Comparison of ENCODE assay signal across 9 cellular contexts in genomic region chr1:23436520-23437354, GRCh38. TPM values are rescaled to one million over a fixed set of nuclear protein-coding genes. Genes with fewer than 3 reads are reported as not detected.
A peak's percentile ranks its signal among the peaks of the same experiment; 100 is the strongest.
DNase-seq lines count a peak whose midpoint lies in the region; TF ChIP-seq lines count a peak whose summit lies in the region.
"Had no signal": no experiment of that assay in that cellular context is flagged by ENCODE, and none has a peak within 500 bp of the region (broad histone marks: within the 10 kb centered on the region; RNA-seq: fewer than 3 reads in every experiment).

No MANE protein-coding gene starts in this region.

- CTCF ChIA-PET in activated naive CD4-positive, alpha-beta T cell treated with anti-CD3 and anti-CD28 coated beads for 36 hours (lab: Charles Lee), result interaction anchor here (0.7 kb wide), 1 partner anchor 61 kb away, joined by 4 read pairs; no protein-coding TSS in a partner anchor

- H3K4me1 Mint-ChIP-seq in activated naive CD4-positive, alpha-beta T cell treated with anti-CD3 and anti-CD28 coated beads for 36 hours (ENCODE audit: low read depth), result no peaks in the 10 kb centered on the region
- H3K4me1 Mint-ChIP-seq in osteocyte (ENCODE audit: unreplicated experiment), result no peaks in the 10 kb centered on the region

- H3K9me3 Mint-ChIP-seq in activated naive CD4-positive, alpha-beta T cell treated with anti-CD3 and anti-CD28 coated beads for 36 hours, result no peaks in the 10 kb centered on the region
- no peaks in the 10 kb centered on the region for H3K9me3 Mint-ChIP-seq in osteocyte (ENCODE audit: unreplicated experiment)

- intact Hi-C loops in activated naive CD4-positive, alpha-beta T cell treated with anti-CD3 and anti-CD28 coated beads for 36 hours (cut with micrococcal nuclease), result no loop called here

- no peak for TF ChIP-seq CTCF in tibial nerve (IDR thresholded peaks at IDR 0.05)
- no peak for TF ChIP-seq CTCF in osteocyte (IDR thresholded peaks at IDR 0.05)

- H3K27me3 ChIP-seq in tibial nerve, result no peaks in the 10 kb centered on the region

- TF ChIP-seq EP300 in tibial nerve (IDR thresholded peaks at IDR 0.05), result no peak

- WGBS in tibial nerve, 2 donors, result 65 to 68% methylated on average over 30 to 31 of the region's 49 CpGs

- DNase-seq in activated effector memory CD4-positive, alpha-beta T cell treated with anti-CD3 and anti-CD28 coated beads, Interleukin-2, amount 50 U/mL, for 16 hours, result peak; percentile 71
- no peak for DNase-seq in activated effector memory CD4-positive, alpha-beta T cell treated with Interleukin-2 at 50 U/mL for 16 hours
- peak; percentile 18 for DNase-seq in activated naive CD4-positive, alpha-beta T cell treated with anti-CD3 and anti-CD28 coated beads for 36 hours
- DNase-seq in left kidney (ENCODE audit: low read depth, low spot score) (peak; percentile 77), tibial nerve (ENCODE audit: low spot score in 2 of 2) (no peak), osteocyte (ENCODE audit: extremely low spot score, unreplicated experiment) (no peak), COLO829 (ENCODE audit: low spot score) (no peak), DMS153 (lab: John Stamatoyannopoulos, UW) (no peak)
- DNase-seq: NCI-H1417 treated with DMSO at 0.1 percent for 48 hours had no signal

- no peaks in the 10 kb centered on the region for H3K36me3 Mint-ChIP-seq in activated naive CD4-positive, alpha-beta T cell treated with anti-CD3 and anti-CD28 coated beads for 36 hours (ENCODE audit: low read depth)
- H3K36me3 Mint-ChIP-seq in osteocyte (ENCODE audit: unreplicated experiment), result peaks cover 45% of the 10 kb centered on the region

- no peak overlapping the region for H3K4me3 ChIP-seq in tibial nerve

- peak overlapping the region in 3 of 4 donors; percentile 56 to 69 (median 69) for H3K27ac ChIP-seq in tibial nerve

- no peak for TF ChIP-seq POLR2A in tibial nerve (IDR thresholded peaks at IDR 0.05)

- peaks cover 0 to 100% (median 17%) of the 10 kb centered on the region in 3 donors for H3K36me3 ChIP-seq in tibial nerve

- H3K27me3 Mint-ChIP-seq in activated naive CD4-positive, alpha-beta T cell treated with anti-CD3 and anti-CD28 coated beads for 36 hours (ENCODE audit: low read depth), result no peaks in the 10 kb centered on the region
- no peaks in the 10 kb centered on the region for H3K27me3 Mint-ChIP-seq in osteocyte (ENCODE audit: unreplicated experiment)

- peaks cover 0 to 13% (median 0%) of the 10 kb centered on the region in 4 donors for H3K4me1 ChIP-seq in tibial nerve

- H3K27ac Mint-ChIP-seq in activated naive CD4-positive, alpha-beta T cell treated with anti-CD3 and anti-CD28 coated beads for 36 hours, result no peak overlapping the region
- no peak overlapping the region for H3K27ac Mint-ChIP-seq in osteocyte (ENCODE audit: unreplicated experiment)

- H3K9me3 ChIP-seq in tibial nerve, result no peaks in the 10 kb centered on the region

- no peak overlapping the region for H3K4me3 Mint-ChIP-seq in activated naive CD4-positive, alpha-beta T cell treated with anti-CD3 and anti-CD28 coated beads for 36 hours
- no peak overlapping the region for H3K4me3 Mint-ChIP-seq in osteocyte (ENCODE audit: unreplicated experiment)

RNA-seq across cellular contexts. Expression of gene TCEA3, which starts 12.2 kb away (rescaled TPM):
- 10 to 100 TPM; 13.7 to 15.3 TPM for total RNA-seq in activated naive CD4-positive, alpha-beta T cell treated with anti-CD3 and anti-CD28 coated beads for 36 hours
- total RNA-seq in tibial nerve (10 to 100 TPM; 21.0 to 48.5 (median 38.8) TPM), osteocyte (4.0 and 4.6 TPM in 2 replicates)

RNA-seq across cellular contexts. Expression of gene ASAP3, which starts 47.2 kb away (rescaled TPM):
- 1 to 10 TPM in 1 of 2 experiments, under 1 TPM in 1; 0.76 to 1.3 TPM for total RNA-seq in activated naive CD4-positive, alpha-beta T cell treated with anti-CD3 and anti-CD28 coated beads for 36 hours
- total RNA-seq in tibial nerve (100 to 1,000 TPM in 2 of 4 donors, 10 to 100 TPM in 2; 79.8 to 140 (median 117) TPM), osteocyte (24.9 and 31.1 TPM in 2 replicates)

Comparison
In these comparisons a context has a peak if more than half of its experiments do, and no peak if none do; other contexts are left out.
1. DNase-seq: peak in activated effector memory CD4-positive, alpha-beta T cell treated with anti-CD3 and anti-CD28 coated beads, Interleukin-2, amount 50 U/mL, for 16 hours (single experiment), activated naive CD4-positive, alpha-beta T cell treated with anti-CD3 and anti-CD28 coated beads for 36 hours (single experiment) and left kidney (single experiment); none in activated effector memory CD4-positive, alpha-beta T cell treated with Interleukin-2 at 50 U/mL for 16 hours (single experiment), tibial nerve (0 of 2), osteocyte (single experiment), COLO829 (single experiment) and DMS153 (single experiment).
2. RNA of gene ASAP3, which starts 47.2 kb away (total RNA-seq): 79.8 to 140 TPM in tibial nerve and 24.9 to 31.1 TPM in osteocyte; 0.76 to 1.3 TPM in activated naive CD4-positive, alpha-beta T cell treated with anti-CD3 and anti-CD28 coated beads for 36 hours; every median in the first group is over 10 times any median in the second.